Comparison of ENCODE assay signal across 8 cellular contexts in genomic region chr11:9250139-9250582, GRCh38. TPM values are rescaled to one million over a fixed set of nuclear protein-coding genes. Genes with fewer than 3 reads are reported as not detected.
DNase-seq lines count a peak whose midpoint lies in the region; ATAC-seq and TF ChIP-seq lines count a peak whose summit lies in the region.

No MANE protein-coding gene starts in this region.

- H3K4me3 Mint-ChIP-seq in activated B cell treated with CpG ODN at 0.5 μM for 24 hours: peak overlapping the region; percentile 1
- no peak overlapping the region for H3K4me3 Mint-ChIP-seq in nephron

- intact Hi-C loops in activated B cell treated with CpG ODN at 0.5 μM for 24 hours (cut with micrococcal nuclease): no loop called here

- H3K9me3 Mint-ChIP-seq in activated B cell treated with CpG ODN at 0.5 μM for 24 hours: no peaks in the 10 kb centered on the region
- no peaks in the 10 kb centered on the region for H3K9me3 Mint-ChIP-seq in nephron

- ATAC-seq in HG03039 (IDR thresholded peaks at IDR 0.05; ENCODE audit: unreplicated experiment) (peak; percentile 69), activated B cell treated with CpG ODN at 0.5 μM for 24 hours (ENCODE audit: low read depth) (no peak)

- DNase-seq in activated naive CD4-positive, alpha-beta T cell treated with Interleukin-2 at 50 U/mL for 16 hours: peak; percentile 47
- DNase-seq in activated naive CD4-positive, alpha-beta T cell (lab: John Stamatoyannopoulos, UW): no peak
- no peak for DNase-seq in activated B cell treated with CpG ODN at 0.5 μM for 24 hours
- no peak for DNase-seq in HuH-7 (ENCODE audit: low spot score)
- no peak for DNase-seq in NCI-H146 treated with DMSO at 0.1 percent for 48 hours (lab: John Stamatoyannopoulos, UW; ENCODE audit: unreplicated experiment)
- DNase-seq in NCI-H2196 treated with DMSO at 0.1 percent for 48 hours (lab: John Stamatoyannopoulos, UW; ENCODE audit: unreplicated experiment): no peak

- H3K27me3 Mint-ChIP-seq in activated B cell treated with CpG ODN at 0.5 μM for 24 hours (no peaks in the 10 kb centered on the region), nephron (ENCODE audit: low read depth) (no peaks in the 10 kb centered on the region)

- H3K27ac Mint-ChIP-seq in activated B cell treated with CpG ODN at 0.5 μM for 24 hours (no peak overlapping the region), nephron (peak overlapping the region in 2 of 3 experiments; percentile 43 to 79)

- peaks cover 4% of the 10 kb centered on the region for H3K36me3 Mint-ChIP-seq in activated B cell treated with CpG ODN at 0.5 μM for 24 hours (ENCODE audit: low read depth)
- H3K36me3 Mint-ChIP-seq in nephron (ENCODE audit: low read depth): peaks cover 17% of the 10 kb centered on the region

- H3K4me1 Mint-ChIP-seq in activated B cell treated with CpG ODN at 0.5 μM for 24 hours (peaks cover 41% of the 10 kb centered on the region), nephron (peaks cover 5% of the 10 kb centered on the region)

- POLR2A ChIA-PET in activated B cell treated with CpG ODN at 0.5 μM for 24 hours (lab: Charles Lee): interaction anchor here (0.7 kb wide), 2 partner anchors 54 to 605 kb away, joined by 3 to 6 read pairs; no protein-coding TSS in a partner anchor

- TF ChIP-seq CTCF in activated B cell treated with CpG ODN at 0.5 μM for 24 hours (IDR thresholded peaks at IDR 0.05): no peak
- no peak for TF ChIP-seq CTCF in nephron (IDR thresholded peaks at IDR 0.05; ENCODE audit: unreplicated experiment in 3 of 3)

- CTCF ChIA-PET in activated B cell treated with CpG ODN at 0.5 μM for 24 hours (lab: Charles Lee): interaction anchor here (1.0 kb wide), 1 partner anchor 256 kb away, joined by 3 read pairs; no protein-coding TSS in a partner anchor

RNA-seq across cellular contexts. Expression of gene DENND5A, which starts 15.0 kb away (rescaled TPM):
- total RNA-seq in activated B cell treated with CpG ODN at 0.5 μM for 24 hours: 23.2 and 24.4 TPM in 2 replicates
